ENCODE assay signal across 2 cellular contexts in the genomic region with DNA sequence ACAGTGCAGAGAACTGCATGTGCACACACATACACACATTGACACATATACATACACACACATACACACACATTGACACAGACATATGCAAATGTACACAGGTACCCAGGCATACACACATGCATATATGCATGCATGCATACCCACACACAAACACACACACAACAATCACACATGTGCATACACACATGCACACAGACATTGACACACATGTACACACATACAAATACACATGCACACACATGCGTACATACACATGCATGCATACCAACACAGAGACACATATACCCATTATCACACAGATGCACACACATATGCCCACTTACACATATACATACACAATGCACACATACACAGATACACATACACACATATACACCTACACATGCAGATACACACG.
TF ChIP-seq lines count a peak whose summit lies in the region.

No MANE protein-coding gene starts in this region.

TF ChIP-seq in HepG2, 621 proteins besides CTCF, POLR2A, EP300 and RAD21:
- TF ChIP-seq CBX1 (IDR thresholded peaks at IDR 0.05; ENCODE audit: low read depth) (no peak), MNT (IDR thresholded peaks at IDR 0.05) (peak; percentile 97)

TF ChIP-seq in GM12878, 131 proteins besides CTCF, POLR2A, EP300 and RAD21:
- TF ChIP-seq RELB (IDR thresholded peaks at IDR 0.05; ENCODE audit: low read depth), result no peak
- TF ChIP-seq, protein P1, sequence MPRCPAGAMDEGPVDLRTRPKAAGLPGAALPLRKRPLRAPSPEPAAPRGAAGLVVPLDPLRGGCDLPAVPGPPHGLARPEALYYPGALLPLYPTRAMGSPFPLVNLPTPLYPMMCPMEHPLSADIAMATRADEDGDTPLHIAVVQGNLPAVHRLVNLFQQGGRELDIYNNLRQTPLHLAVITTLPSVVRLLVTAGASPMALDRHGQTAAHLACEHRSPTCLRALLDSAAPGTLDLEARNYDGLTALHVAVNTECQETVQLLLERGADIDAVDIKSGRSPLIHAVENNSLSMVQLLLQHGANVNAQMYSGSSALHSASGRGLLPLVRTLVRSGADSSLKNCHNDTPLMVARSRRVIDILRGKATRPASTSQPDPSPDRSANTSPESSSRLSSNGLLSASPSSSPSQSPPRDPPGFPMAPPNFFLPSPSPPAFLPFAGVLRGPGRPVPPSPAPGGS (IDR thresholded peaks at IDR 0.05; ENCODE audit: borderline replicate concordance, insufficient read depth, low read depth, low read length, poor library complexity, severe bottlenecking), result peak; percentile 43
TF ChIP-seq in GM12878: peak in this region for 1.
